9 cellular contexts compared by ENCODE assay signal in the genomic region with DNA sequence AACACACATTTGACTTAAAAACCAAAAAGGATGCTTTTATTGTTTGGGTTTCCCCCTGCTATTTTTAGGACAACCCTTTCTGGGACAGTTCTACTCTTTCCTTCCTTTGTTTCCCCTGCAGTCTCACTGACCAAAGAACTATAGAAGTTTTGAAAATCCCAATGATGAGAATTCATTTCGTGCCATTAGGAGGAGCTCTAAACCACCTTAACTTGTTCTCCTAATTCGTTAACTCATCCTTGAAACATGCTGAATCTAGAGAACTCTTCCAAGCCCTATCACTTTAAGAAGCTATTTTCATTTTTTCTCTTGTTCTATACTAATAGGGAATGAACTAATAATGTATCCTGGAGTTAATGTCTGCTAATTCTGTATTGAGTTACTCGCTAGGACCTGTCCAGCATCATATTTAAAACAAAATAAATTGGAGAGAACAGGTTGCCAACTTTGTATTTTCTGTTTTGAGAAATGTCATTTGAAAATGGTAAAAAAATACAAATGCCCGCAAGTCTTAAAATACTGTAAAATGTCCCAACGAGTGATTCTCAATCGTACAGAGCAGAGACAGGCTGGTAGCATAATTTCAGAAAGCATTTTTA.
DNase-seq lines count a peak whose midpoint lies in the region; ATAC-seq, FAIRE-seq and TF ChIP-seq lines count a peak whose summit lies in the region.
"Had no signal": no experiment of that assay in that cellular context is flagged by ENCODE, and none has a peak within 500 bp of the region (broad histone marks: within the 10 kb centered on the region; RNA-seq: fewer than 3 reads in every experiment).

No MANE protein-coding gene starts in this region.

- no peak overlapping the region for H3K4me3 ChIP-seq in thoracic aorta
- H3K4me3 ChIP-seq: HAP-1 had no signal

- CTCF ChIA-PET in MCF 10A (lab: Yijun Ruan, JAX): interaction anchor here (0.6 to 3.7 kb wide), 34 partner anchors 9 to 461 kb away, joined by 3 to 30 read pairs (median 3); a partner anchor contains a TSS

- no peaks in the 10 kb centered on the region for H3K27me3 ChIP-seq in thoracic aorta (replicated peaks; ENCODE audit: insufficient read depth)

- H3K9me3 ChIP-seq in thoracic aorta: no peaks in the 10 kb centered on the region
- H3K9me3 ChIP-seq: HAP-1 had no signal

- no peaks in the 10 kb centered on the region for H3K27me3 Mint-ChIP-seq in MCF 10A (ENCODE audit: insufficient read depth, unreplicated experiment)
- H3K27me3 Mint-ChIP-seq in activated T-cell treated with anti-CD3 and anti-CD28 coated beads, Interleukin-2, amount 50 U/mL, for 24 hours: no peaks in the 10 kb centered on the region

- no peaks in the 10 kb centered on the region for H3K9me3 Mint-ChIP-seq in MCF 10A (ENCODE audit: unreplicated experiment)
- no peaks in the 10 kb centered on the region for H3K9me3 Mint-ChIP-seq in activated T-cell treated with anti-CD3 and anti-CD28 coated beads, Interleukin-2, amount 50 U/mL, for 24 hours

- peak; percentile 87 for FAIRE-seq in islet of Langerhans (lab: Jason Lieb, UNC)

- intact Hi-C loops in MCF 10A (cut with micrococcal nuclease): loop anchor here (1.0 to 2.0 kb wide), 5 partner anchors 56 to 302 kb away; no protein-coding TSS in a partner anchor

- no TSS peak for BruUV-seq in MCF 10A (replicated peaks; lab: Mats Ljungman, UMichigan)

- peaks cover 45% of the 10 kb centered on the region for H3K36me3 Mint-ChIP-seq in MCF 10A (ENCODE audit: insufficient read depth, unreplicated experiment)
- peaks cover 79% of the 10 kb centered on the region for H3K36me3 Mint-ChIP-seq in activated T-cell treated with anti-CD3 and anti-CD28 coated beads, Interleukin-2, amount 50 U/mL, for 24 hours (ENCODE audit: low read depth)

- ATAC-seq in thoracic aorta (ENCODE audit: insufficient number of reproducible peaks, low FRiP score, low read depth) (no peak), HG02938 (IDR thresholded peaks at IDR 0.05; ENCODE audit: unreplicated experiment) (no peak)

- no peak overlapping the region for H3K27ac ChIP-seq in thoracic aorta

- H3K4me1 ChIP-seq in thoracic aorta (ENCODE audit: control insufficient read depth in 1 of 2, low read depth in 2 of 2): peaks cover 0 to 7% of the 10 kb centered on the region in 2 donors
- H3K4me1 ChIP-seq: HAP-1 had no signal

- no peak overlapping the region for H3K4me3 Mint-ChIP-seq in MCF 10A (ENCODE audit: unreplicated experiment)
- no peak overlapping the region for H3K4me3 Mint-ChIP-seq in activated T-cell treated with anti-CD3 and anti-CD28 coated beads, Interleukin-2, amount 50 U/mL, for 24 hours

- POLR2A ChIA-PET in MCF 10A (lab: Yijun Ruan, JAX): interaction anchor here (0.6 to 2.3 kb wide), 17 partner anchors 9 to 459 kb away, joined by 3 to 21 read pairs (median 5); a partner anchor contains a TSS

- TF ChIP-seq CTCF in GM12873 (IDR thresholded peaks at IDR 0.05; ENCODE audit: insufficient read depth, low read depth, low read length, missing control alignments) (peak; percentile 70), MCF 10A (IDR thresholded peaks at IDR 0.05; ENCODE audit: unreplicated experiment) (peak; percentile 67), thoracic aorta (IDR thresholded peaks at IDR 0.05) (peak; percentile 41)

- H3K27ac Mint-ChIP-seq in MCF 10A (ENCODE audit: low read depth, unreplicated experiment): peak overlapping the region; percentile 57
- no peak overlapping the region for H3K27ac Mint-ChIP-seq in activated T-cell treated with anti-CD3 and anti-CD28 coated beads, Interleukin-2, amount 50 U/mL, for 24 hours

- peaks cover 5% of the 10 kb centered on the region for H3K36me3 ChIP-seq in thoracic aorta

- peak; percentile 76 for DNase-seq in AG08395 (ENCODE audit: low spot score)
- DNase-seq in NCI-H524 (lab: John Stamatoyannopoulos, UW): peak; percentile 15 to 39
- DNase-seq in MCF 10A (ENCODE audit: unreplicated experiment): peak; percentile 59
- no peak for DNase-seq in thoracic aorta (ENCODE audit: low spot score)
- DNase-seq in activated T-cell treated with anti-CD3 and anti-CD28 coated beads, Interleukin-2, amount 50 U/mL, for 24 hours: no peak

- H3K4me1 Mint-ChIP-seq in MCF 10A (ENCODE audit: insufficient read depth, unreplicated experiment): no peaks in the 10 kb centered on the region
- H3K4me1 Mint-ChIP-seq in activated T-cell treated with anti-CD3 and anti-CD28 coated beads, Interleukin-2, amount 50 U/mL, for 24 hours (ENCODE audit: low read depth): peaks cover 13% of the 10 kb centered on the region

Comparison
In these comparisons a context has a peak if more than half of its experiments do, and no peak if none do; other contexts are left out.
1. DNase-seq: peak in AG08395 (single experiment), NCI-H524 (2 of 2) and MCF 10A (single experiment); none in thoracic aorta (single experiment) and activated T-cell treated with anti-CD3 and anti-CD28 coated beads, Interleukin-2, amount 50 U/mL, for 24 hours (single experiment).
2. Peak in every context shown above with its lines, with median percentiles within 50 percentile points of each other: CTCF ChIP-seq.